In the genomic region with DNA sequence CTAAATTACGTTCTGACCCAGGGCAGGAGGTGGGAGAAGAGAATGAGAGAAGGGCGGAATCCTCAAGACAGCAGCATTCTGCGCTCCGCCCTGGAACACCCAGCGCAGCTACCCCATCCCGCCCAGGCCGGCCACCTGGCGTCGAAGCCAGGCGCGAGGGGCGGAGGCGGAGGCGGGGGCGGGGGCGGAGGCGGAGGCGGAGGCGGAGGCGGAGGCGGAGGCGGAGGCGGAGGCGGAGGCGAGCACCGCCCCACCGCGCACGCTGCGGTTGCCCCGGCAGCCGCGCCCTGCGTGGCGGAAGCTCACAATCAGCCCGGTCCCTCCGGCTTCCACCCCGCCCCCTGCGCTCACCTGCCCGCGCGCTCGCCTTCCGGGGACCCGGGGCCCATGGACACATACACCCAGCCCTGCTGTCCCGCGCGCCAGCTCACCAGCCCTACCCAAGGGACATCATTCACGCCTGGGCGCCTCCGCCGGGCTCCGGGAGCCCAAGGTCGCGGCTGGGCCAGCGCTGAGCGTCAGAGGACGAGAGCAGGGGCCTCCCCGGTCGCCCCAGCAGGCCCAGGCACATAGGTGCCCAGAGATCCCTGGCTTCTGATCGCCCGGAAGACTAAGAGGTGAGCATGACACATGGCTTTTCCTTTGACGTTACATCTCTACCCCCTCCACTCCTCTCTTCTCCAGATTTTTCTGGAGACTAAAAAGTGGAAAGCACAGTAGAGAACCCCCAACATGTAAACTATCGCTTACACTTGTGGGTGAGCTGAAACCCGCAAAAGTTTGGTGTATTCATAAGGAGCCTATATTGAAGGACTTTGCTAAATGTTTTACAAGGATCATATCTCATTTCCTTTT, we compare ENCODE assay signal across 1 cellular context.
A peak's percentile ranks its signal among the peaks of the same experiment; 100 is the strongest.
TF ChIP-seq lines count a peak whose summit lies in the region.

A gene (plus strand): TSS at position 271 of the 855 bp plus-strand sequence. CDS start 3,315 bp downstream, outside the sequence.

TF ChIP-seq in HepG2, 621 proteins besides CTCF, POLR2A, EP300 and RAD21 (continued from another document and continues in another):
- TF ChIP-seq, protein P1, sequence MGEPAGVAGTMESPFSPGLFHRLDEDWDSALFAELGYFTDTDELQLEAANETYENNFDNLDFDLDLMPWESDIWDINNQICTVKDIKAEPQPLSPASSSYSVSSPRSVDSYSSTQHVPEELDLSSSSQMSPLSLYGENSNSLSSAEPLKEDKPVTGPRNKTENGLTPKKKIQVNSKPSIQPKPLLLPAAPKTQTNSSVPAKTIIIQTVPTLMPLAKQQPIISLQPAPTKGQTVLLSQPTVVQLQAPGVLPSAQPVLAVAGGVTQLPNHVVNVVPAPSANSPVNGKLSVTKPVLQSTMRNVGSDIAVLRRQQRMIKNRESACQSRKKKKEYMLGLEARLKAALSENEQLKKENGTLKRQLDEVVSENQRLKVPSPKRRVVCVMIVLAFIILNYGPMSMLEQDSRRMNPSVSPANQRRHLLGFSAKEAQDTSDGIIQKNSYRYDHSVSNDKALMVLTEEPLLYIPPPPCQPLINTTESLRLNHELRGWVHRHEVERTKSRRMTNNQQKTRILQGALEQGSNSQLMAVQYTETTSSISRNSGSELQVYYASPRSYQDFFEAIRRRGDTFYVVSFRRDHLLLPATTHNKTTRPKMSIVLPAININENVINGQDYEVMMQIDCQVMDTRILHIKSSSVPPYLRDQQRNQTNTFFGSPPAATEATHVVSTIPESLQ (CRISPR knock-in tag; conservative IDR thresholded peaks at IDR 0.05): no peak
- TF ChIP-seq, protein P2, sequence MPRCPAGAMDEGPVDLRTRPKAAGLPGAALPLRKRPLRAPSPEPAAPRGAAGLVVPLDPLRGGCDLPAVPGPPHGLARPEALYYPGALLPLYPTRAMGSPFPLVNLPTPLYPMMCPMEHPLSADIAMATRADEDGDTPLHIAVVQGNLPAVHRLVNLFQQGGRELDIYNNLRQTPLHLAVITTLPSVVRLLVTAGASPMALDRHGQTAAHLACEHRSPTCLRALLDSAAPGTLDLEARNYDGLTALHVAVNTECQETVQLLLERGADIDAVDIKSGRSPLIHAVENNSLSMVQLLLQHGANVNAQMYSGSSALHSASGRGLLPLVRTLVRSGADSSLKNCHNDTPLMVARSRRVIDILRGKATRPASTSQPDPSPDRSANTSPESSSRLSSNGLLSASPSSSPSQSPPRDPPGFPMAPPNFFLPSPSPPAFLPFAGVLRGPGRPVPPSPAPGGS (CRISPR knock-in tag; IDR thresholded peaks at IDR 0.05): peak; percentile 75
- TF ChIP-seq ZNF720 (CRISPR knock-in tag; IDR thresholded peaks at IDR 0.05): no peak
- TF ChIP-seq, protein P3, sequence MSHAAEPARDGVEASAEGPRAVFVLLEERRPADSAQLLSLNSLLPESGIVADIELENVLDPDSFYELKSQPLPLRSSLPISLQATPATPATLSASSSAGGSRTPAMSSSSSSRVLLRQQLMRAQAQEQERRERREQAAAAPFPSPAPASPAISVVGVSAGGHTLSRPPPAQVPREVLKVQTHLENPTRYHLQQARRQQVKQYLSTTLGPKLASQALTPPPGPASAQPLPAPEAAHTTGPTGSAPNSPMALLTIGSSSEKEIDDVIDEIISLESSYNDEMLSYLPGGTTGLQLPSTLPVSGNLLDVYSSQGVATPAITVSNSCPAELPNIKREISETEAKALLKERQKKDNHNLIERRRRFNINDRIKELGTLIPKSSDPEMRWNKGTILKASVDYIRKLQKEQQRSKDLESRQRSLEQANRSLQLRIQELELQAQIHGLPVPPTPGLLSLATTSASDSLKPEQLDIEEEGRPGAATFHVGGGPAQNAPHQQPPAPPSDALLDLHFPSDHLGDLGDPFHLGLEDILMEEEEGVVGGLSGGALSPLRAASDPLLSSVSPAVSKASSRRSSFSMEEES (CRISPR knock-in tag; IDR thresholded peaks at IDR 0.05): peak; percentile 51
- TF ChIP-seq ZNF232 (CRISPR knock-in tag; IDR thresholded peaks at IDR 0.05; ENCODE audit: borderline replicate concordance): no peak
- TF ChIP-seq PCBP2 (optimal IDR thresholded peaks at IDR 0.05; ENCODE audit: low read depth, low read length, poor library complexity, severe bottlenecking): no peak
- TF ChIP-seq SKI (IDR thresholded peaks at IDR 0.05; ENCODE audit: partially characterized antibody): peak; percentile 60
- TF ChIP-seq ZNF772 (CRISPR knock-in tag; IDR thresholded peaks at IDR 0.05): peak; percentile 91
- peak; percentile 94 for TF ChIP-seq ARNT2 (CRISPR knock-in tag; IDR thresholded peaks at IDR 0.05; ENCODE audit: low read depth)
- TF ChIP-seq MAFF (IDR thresholded peaks at IDR 0.05; ENCODE audit: low read depth, low read length): no peak
- TF ChIP-seq ZFP41 (CRISPR knock-in tag; IDR thresholded peaks at IDR 0.05; ENCODE audit: borderline replicate concordance): no peak
- TF ChIP-seq ZNF496 (CRISPR knock-in tag; IDR thresholded peaks at IDR 0.05; ENCODE audit: insufficient replicate concordance): no peak
- no peak for TF ChIP-seq CBX2 (IDR thresholded peaks at IDR 0.05; ENCODE audit: low read depth, low read length)
- no peak; the same call in 1 of the 2 replicates for TF ChIP-seq CBX2 (CRISPR knock-in tag; IDR thresholded peaks at IDR 0.05; ENCODE audit: low read depth)
- peak; percentile 93 for TF ChIP-seq ZZZ3 (CRISPR knock-in tag; IDR thresholded peaks at IDR 0.05; ENCODE audit: borderline replicate concordance)
- no peak for TF ChIP-seq CAMTA2 (CRISPR knock-in tag; IDR thresholded peaks at IDR 0.05; ENCODE audit: borderline replicate concordance)
- TF ChIP-seq, protein P4, sequence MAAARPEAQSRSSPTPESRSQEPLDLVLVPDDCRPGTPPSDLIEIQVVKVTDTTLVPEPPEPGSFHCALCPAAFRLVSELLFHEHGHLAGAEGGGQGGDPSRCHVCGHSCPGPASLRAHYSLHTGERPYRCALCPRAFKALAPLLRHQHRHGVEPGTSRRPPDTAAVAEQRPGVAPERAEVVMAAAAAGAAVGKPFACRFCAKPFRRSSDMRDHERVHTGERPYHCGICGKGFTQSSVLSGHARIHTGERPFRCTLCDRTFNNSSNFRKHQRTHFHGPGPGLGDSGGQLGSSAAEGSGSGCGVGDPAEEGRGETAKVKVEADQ (CRISPR knock-in tag; IDR thresholded peaks at IDR 0.05; ENCODE audit: borderline replicate concordance): peak; percentile 73; the same call in 1 of the 2 replicates
- TF ChIP-seq, protein P5, sequence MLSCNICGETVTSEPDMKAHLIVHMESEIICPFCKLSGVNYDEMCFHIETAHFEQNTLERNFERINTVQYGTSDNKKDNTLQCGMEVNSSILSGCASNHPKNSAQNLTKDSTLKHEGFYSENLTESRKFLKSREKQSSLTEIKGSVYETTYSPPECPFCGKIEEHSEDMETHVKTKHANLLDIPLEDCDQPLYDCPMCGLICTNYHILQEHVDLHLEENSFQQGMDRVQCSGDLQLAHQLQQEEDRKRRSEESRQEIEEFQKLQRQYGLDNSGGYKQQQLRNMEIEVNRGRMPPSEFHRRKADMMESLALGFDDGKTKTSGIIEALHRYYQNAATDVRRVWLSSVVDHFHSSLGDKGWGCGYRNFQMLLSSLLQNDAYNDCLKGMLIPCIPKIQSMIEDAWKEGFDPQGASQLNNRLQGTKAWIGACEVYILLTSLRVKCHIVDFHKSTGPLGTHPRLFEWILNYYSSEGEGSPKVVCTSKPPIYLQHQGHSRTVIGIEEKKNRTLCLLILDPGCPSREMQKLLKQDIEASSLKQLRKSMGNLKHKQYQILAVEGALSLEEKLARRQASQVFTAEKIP (CRISPR knock-in tag; IDR thresholded peaks at IDR 0.05; ENCODE audit: borderline replicate concordance): no peak
- TF ChIP-seq RXRB (CRISPR knock-in tag; IDR thresholded peaks at IDR 0.05; ENCODE audit: borderline replicate concordance): peak; percentile 57; the same call in 1 of the 2 replicates
- TF ChIP-seq, protein P6, sequence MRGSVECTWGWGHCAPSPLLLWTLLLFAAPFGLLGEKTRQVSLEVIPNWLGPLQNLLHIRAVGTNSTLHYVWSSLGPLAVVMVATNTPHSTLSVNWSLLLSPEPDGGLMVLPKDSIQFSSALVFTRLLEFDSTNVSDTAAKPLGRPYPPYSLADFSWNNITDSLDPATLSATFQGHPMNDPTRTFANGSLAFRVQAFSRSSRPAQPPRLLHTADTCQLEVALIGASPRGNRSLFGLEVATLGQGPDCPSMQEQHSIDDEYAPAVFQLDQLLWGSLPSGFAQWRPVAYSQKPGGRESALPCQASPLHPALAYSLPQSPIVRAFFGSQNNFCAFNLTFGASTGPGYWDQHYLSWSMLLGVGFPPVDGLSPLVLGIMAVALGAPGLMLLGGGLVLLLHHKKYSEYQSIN (CRISPR knock-in tag; IDR thresholded peaks at IDR 0.05; ENCODE audit: borderline replicate concordance): no peak
- TF ChIP-seq CHCHD3 (CRISPR knock-in tag; IDR thresholded peaks at IDR 0.05): peak; percentile 71; the same call in 1 of the 2 replicates
- TF ChIP-seq TOPORS (CRISPR knock-in tag; IDR thresholded peaks at IDR 0.05): peak; percentile 92
- no peak for TF ChIP-seq DPF2 (CRISPR knock-in tag; IDR thresholded peaks at IDR 0.05; ENCODE audit: borderline replicate concordance, low read depth)
- TF ChIP-seq SP140L (CRISPR knock-in tag; IDR thresholded peaks at IDR 0.05; ENCODE audit: borderline replicate concordance): no peak; the same call in 1 of the 2 replicates
- TF ChIP-seq FOXP1 (IDR thresholded peaks at IDR 0.05): no peak
- TF ChIP-seq FOXP1 (CRISPR knock-in tag; IDR thresholded peaks at IDR 0.05): no peak
- 0 out of 2 replicates have a peak, but pooled peaks have one; percentile 36 for TF ChIP-seq JUN (CRISPR knock-in tag; IDR thresholded peaks at IDR 0.05)
- TF ChIP-seq ZFP1 (CRISPR knock-in tag; IDR thresholded peaks at IDR 0.05): peak; percentile 75; the same call in 1 of the 2 replicates
- TF ChIP-seq, protein P7, sequence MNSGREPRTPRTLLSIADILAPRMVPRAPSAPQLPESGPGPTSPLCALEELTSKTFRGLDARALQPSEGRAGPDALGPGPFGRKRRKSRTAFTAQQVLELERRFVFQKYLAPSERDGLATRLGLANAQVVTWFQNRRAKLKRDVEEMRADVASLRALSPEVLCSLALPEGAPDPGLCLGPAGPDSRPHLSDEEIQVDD (CRISPR knock-in tag; IDR thresholded peaks at IDR 0.05; ENCODE audit: borderline replicate concordance): no peak
- no peak for TF ChIP-seq AGO2 (optimal IDR thresholded peaks at IDR 0.05; ENCODE audit: low read depth, low read length)
- peak; percentile 89; the same call in 1 of the 2 replicates for TF ChIP-seq ZNF430 (CRISPR knock-in tag; IDR thresholded peaks at IDR 0.05)
- TF ChIP-seq XRCC5 (optimal IDR thresholded peaks at IDR 0.05; ENCODE audit: low read length): peak; percentile 94
- 0 out of 2 replicates have a peak, but pooled peaks have one; percentile 83 for TF ChIP-seq ATF7-NPFF (CRISPR knock-in tag; IDR thresholded peaks at IDR 0.05; ENCODE audit: low read depth)
- TF ChIP-seq, protein P8, sequence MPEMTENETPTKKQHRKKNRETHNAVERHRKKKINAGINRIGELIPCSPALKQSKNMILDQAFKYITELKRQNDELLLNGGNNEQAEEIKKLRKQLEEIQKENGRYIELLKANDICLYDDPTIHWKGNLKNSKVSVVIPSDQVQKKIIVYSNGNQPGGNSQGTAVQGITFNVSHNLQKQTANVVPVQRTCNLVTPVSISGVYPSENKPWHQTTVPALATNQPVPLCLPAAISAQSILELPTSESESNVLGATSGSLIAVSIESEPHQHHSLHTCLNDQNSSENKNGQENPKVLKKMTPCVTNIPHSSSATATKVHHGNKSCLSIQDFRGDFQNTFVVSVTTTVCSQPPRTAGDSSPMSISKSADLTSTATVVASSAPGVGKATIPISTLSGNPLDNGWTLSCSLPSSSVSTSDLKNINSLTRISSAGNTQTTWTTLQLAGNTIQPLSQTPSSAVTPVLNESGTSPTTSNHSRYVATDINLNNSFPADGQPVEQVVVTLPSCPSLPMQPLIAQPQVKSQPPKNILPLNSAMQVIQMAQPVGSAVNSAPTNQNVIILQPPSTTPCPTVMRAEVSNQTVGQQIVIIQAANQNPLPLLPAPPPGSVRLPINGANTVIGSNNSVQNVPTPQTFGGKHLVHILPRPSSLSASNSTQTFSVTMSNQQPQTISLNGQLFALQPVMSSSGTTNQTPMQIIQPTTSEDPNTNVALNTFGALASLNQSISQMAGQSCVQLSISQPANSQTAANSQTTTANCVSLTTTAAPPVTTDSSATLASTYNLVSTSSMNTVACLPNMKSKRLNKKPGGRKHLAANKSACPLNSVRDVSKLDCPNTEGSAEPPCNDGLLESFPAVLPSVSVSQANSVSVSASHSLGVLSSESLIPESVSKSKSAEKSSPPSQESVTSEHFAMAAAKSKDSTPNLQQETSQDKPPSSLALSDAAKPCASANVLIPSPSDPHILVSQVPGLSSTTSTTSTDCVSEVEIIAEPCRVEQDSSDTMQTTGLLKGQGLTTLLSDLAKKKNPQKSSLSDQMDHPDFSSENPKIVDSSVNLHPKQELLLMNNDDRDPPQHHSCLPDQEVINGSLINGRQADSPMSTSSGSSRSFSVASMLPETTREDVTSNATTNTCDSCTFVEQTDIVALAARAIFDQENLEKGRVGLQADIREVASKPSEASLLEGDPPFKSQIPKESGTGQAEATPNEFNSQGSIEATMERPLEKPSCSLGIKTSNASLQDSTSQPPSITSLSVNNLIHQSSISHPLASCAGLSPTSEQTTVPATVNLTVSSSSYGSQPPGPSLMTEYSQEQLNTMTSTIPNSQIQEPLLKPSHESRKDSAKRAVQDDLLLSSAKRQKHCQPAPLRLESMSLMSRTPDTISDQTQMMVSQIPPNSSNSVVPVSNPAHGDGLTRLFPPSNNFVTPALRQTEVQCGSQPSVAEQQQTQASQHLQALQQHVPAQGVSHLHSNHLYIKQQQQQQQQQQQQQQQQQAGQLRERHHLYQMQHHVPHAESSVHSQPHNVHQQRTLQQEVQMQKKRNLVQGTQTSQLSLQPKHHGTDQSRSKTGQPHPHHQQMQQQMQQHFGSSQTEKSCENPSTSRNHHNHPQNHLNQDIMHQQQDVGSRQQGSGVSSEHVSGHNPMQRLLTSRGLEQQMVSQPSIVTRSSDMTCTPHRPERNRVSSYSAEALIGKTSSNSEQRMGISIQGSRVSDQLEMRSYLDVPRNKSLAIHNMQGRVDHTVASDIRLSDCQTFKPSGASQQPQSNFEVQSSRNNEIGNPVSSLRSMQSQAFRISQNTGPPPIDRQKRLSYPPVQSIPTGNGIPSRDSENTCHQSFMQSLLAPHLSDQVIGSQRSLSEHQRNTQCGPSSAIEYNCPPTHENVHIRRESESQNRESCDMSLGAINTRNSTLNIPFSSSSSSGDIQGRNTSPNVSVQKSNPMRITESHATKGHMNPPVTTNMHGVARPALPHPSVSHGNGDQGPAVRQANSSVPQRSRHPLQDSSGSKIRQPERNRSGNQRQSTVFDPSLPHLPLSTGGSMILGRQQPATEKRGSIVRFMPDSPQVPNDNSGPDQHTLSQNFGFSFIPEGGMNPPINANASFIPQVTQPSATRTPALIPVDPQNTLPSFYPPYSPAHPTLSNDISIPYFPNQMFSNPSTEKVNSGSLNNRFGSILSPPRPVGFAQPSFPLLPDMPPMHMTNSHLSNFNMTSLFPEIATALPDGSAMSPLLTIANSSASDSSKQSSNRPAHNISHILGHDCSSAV (CRISPR knock-in tag; IDR thresholded peaks at IDR 0.05; ENCODE audit: borderline replicate concordance): no peak; the same call in 1 of the 2 replicates
- TF ChIP-seq MED13 (CRISPR knock-in tag; IDR thresholded peaks at IDR 0.05): no peak
